In genomic region chr19:802497-802887, GRCh38 we compare ENCODE assay signal across 6 cellular contexts. TPM values are rescaled to one million over a fixed set of nuclear protein-coding genes. Genes with fewer than 3 reads are reported as not detected.
DNase-seq lines count a peak whose midpoint lies in the region; ATAC-seq and TF ChIP-seq lines count a peak whose summit lies in the region.

No MANE protein-coding gene starts in this region.

- peaks cover 17% of the 10 kb centered on the region for H3K4me1 Mint-ChIP-seq in Caco-2 (ENCODE audit: low read depth, unreplicated experiment)
- peaks cover 52% of the 10 kb centered on the region for H3K4me1 Mint-ChIP-seq in activated CD4-positive, alpha-beta memory T cell treated with anti-CD3 and anti-CD28 coated beads, Interleukin-2, amount 10 ng/mL, durations not matched to agents 7 days and 5 days

- BruUV-seq in Caco-2 (replicated peaks; lab: Mats Ljungman, UMichigan) (no TSS peak), PC-3 (replicated peaks; lab: Mats Ljungman, UMichigan) (no TSS peak)

- H3K36me3 ChIP-seq in Caco-2 (ENCODE audit: control insufficient read depth, insufficient read depth, low read length) (peaks cover 19% of the 10 kb centered on the region), mesodermal cell (ENCODE audit: control insufficient read depth, insufficient read depth, low read length) (peaks cover 95% of the 10 kb centered on the region), PC-3 (ENCODE audit: low read depth, low read length) (peaks cover 82% of the 10 kb centered on the region)

- H3K4me3 ChIP-seq in Caco-2 (ENCODE audit: low read depth, low read length) (no peak overlapping the region), mesodermal cell (ENCODE audit: extremely low read depth, insufficient read depth, low read length, poor library complexity, severe bottlenecking) (no peak overlapping the region), PC-3 (ENCODE audit: low read length) (no peak overlapping the region)

- H3K27ac Mint-ChIP-seq in Caco-2 (ENCODE audit: unreplicated experiment), result peak overlapping the region; percentile 61
- H3K27ac Mint-ChIP-seq in activated CD4-positive, alpha-beta memory T cell treated with anti-CD3 and anti-CD28 coated beads, Interleukin-2, amount 10 ng/mL, durations not matched to agents 7 days and 5 days, result peak overlapping the region; percentile 56

- TF ChIP-seq CTCF in Caco-2 (IDR thresholded peaks at IDR 0.05; ENCODE audit: insufficient read depth in 1 of 2, low read depth in 1 of 2, low read length in 1 of 2, severe bottlenecking in 1 of 2, unreplicated experiment in 1 of 2), result no peak
- TF ChIP-seq CTCF in PC-3 (conservative IDR thresholded peaks at IDR 0.05; ENCODE audit: low read depth, low read length), result no peak

- no peak overlapping the region for H2AFZ ChIP-seq in PC-3 (ENCODE audit: low read length)

- H3K79me2 ChIP-seq in PC-3 (ENCODE audit: low read length), result peaks cover 97% of the 10 kb centered on the region

- H3K9me2 ChIP-seq in PC-3 (replicated peaks; ENCODE audit: low read length), result no peaks in the 10 kb centered on the region

- H3K4me1 ChIP-seq in Caco-2 (peaks cover 32% of the 10 kb centered on the region), mesodermal cell (ENCODE audit: control insufficient read depth, insufficient read depth, low read length, poor library complexity, severe bottlenecking) (peaks cover 30% of the 10 kb centered on the region), PC-3 (ENCODE audit: insufficient read depth, low read length) (peaks cover 26% of the 10 kb centered on the region)

- WGBS in mesodermal cell (ENCODE audit: insufficient coverage in 2 of 2), 2 experiments, result 90 to 96% methylated on average over 10 to 11 of the region's 12 CpGs

- DNase-seq in Caco-2 (no peak), PC-3 (no peak), kidney tubule cell (ENCODE audit: low spot score) (no peak), Kasumi-1 (lab: John Stamatoyannopoulos, UW) (no peak)
- DNase-seq in activated CD4-positive, alpha-beta memory T cell treated with anti-CD3 and anti-CD28 coated beads, Interleukin-2, amount 10 ng/mL, durations not matched to agents 7 days and 5 days, result no peak

- H3K27ac ChIP-seq in mesodermal cell (ENCODE audit: low read depth, low read length, severe bottlenecking), result peak overlapping the region; percentile 74
- H3K27ac ChIP-seq in PC-3 (ENCODE audit: low read length), result no peak overlapping the region

- CTCF ChIA-PET in Caco-2 (lab: Charles Lee), result no interaction called here
- CTCF ChIA-PET in activated CD4-positive, alpha-beta memory T cell treated with anti-CD3 and anti-CD28 coated beads, Interleukin-2, amount 10 ng/mL, durations not matched to agents 7 days and 5 days (lab: Charles Lee), result no interaction called here
- CTCF ChIA-PET in PC-3 (lab: Charles Lee), result no interaction called here

- intact Hi-C loops in Caco-2 (cut with micrococcal nuclease; ENCODE audit: unreplicated experiment), result no loop called here
- intact Hi-C loops in PC-3 (cut with micrococcal nuclease), result no loop called here

- peaks cover 97% of the 10 kb centered on the region for H3K36me3 Mint-ChIP-seq in Caco-2 (ENCODE audit: insufficient read depth, unreplicated experiment)
- H3K36me3 Mint-ChIP-seq in activated CD4-positive, alpha-beta memory T cell treated with anti-CD3 and anti-CD28 coated beads, Interleukin-2, amount 10 ng/mL, durations not matched to agents 7 days and 5 days (ENCODE audit: low read depth), result peaks cover 68% of the 10 kb centered on the region

- H3K4me3 Mint-ChIP-seq in Caco-2 (ENCODE audit: unreplicated experiment), result peak overlapping the region; percentile 37
- H3K4me3 Mint-ChIP-seq in activated CD4-positive, alpha-beta memory T cell treated with anti-CD3 and anti-CD28 coated beads, Interleukin-2, amount 10 ng/mL, durations not matched to agents 7 days and 5 days, result peak overlapping the region; percentile 24

- H3K27me3 Mint-ChIP-seq in Caco-2 (ENCODE audit: insufficient read depth, unreplicated experiment), result no peaks in the 10 kb centered on the region
- H3K27me3 Mint-ChIP-seq in activated CD4-positive, alpha-beta memory T cell treated with anti-CD3 and anti-CD28 coated beads, Interleukin-2, amount 10 ng/mL, durations not matched to agents 7 days and 5 days, result no peaks in the 10 kb centered on the region

- H3K9me3 ChIP-seq in Caco-2 (no peaks in the 10 kb centered on the region), mesodermal cell (ENCODE audit: control insufficient read depth, low read length) (no peaks in the 10 kb centered on the region), PC-3 (ENCODE audit: low read length) (no peaks in the 10 kb centered on the region)

- H4K20me1 ChIP-seq in PC-3 (ENCODE audit: low read length), result peaks cover 92% of the 10 kb centered on the region

- H3K27me3 ChIP-seq in Caco-2 (replicated peaks; ENCODE audit: control insufficient read depth, insufficient read depth, low read length) (no peaks in the 10 kb centered on the region), PC-3 (ENCODE audit: low read length) (no peaks in the 10 kb centered on the region)

- H3K9me3 Mint-ChIP-seq in Caco-2 (ENCODE audit: unreplicated experiment), result no peaks in the 10 kb centered on the region
- no peaks in the 10 kb centered on the region for H3K9me3 Mint-ChIP-seq in activated CD4-positive, alpha-beta memory T cell treated with anti-CD3 and anti-CD28 coated beads, Interleukin-2, amount 10 ng/mL, durations not matched to agents 7 days and 5 days

- POLR2A ChIA-PET in Caco-2 (lab: Charles Lee) (no interaction called here), PC-3 (lab: Charles Lee; ENCODE audit: unreplicated experiment) (no interaction called here)
- POLR2A ChIA-PET in activated CD4-positive, alpha-beta memory T cell treated with anti-CD3 and anti-CD28 coated beads, Interleukin-2, amount 10 ng/mL, durations not matched to agents 7 days and 5 days (lab: Charles Lee), result interaction anchor here (1.5 kb wide), 2 partner anchors 13 to 17 kb away, joined by 4 to 5 read pairs; no protein-coding TSS in a partner anchor

- H3K4me2 ChIP-seq in PC-3 (ENCODE audit: low read length), result no peak overlapping the region

- H3K9ac ChIP-seq in PC-3 (ENCODE audit: low read length), result no peak overlapping the region

- no peak for ATAC-seq in PC-3

- H3F3A ChIP-seq in PC-3 (ENCODE audit: low read length, unreplicated experiment), result no peaks in the 10 kb centered on the region

RNA-seq across cellular contexts. Expression of gene PTBP1, which starts 5.2 kb away (rescaled TPM):
- 510 and 522 TPM in 2 replicates for total RNA-seq in Caco-2 (2022)
- 100 to 1,000 TPM; 385 to 406 TPM for total RNA-seq in activated CD4-positive, alpha-beta memory T cell treated with anti-CD3 and anti-CD28 coated beads, Interleukin-2, amount 10 ng/mL, durations not matched to agents 7 days and 5 days
- 293 TPM for polyA plus RNA-seq in mesodermal cell (2013, experiment 1 of 2)
- polyA plus RNA-seq in mesodermal cell (2013, experiment 2 of 2), result 257 TPM
- total RNA-seq in PC-3 (2014; rRNA removed), result 395 and 412 TPM in 2 replicates

RNA-seq across cellular contexts. Expression of gene PLPPR3, which starts 19.3 kb away (rescaled TPM):
- total RNA-seq in Caco-2 (2022), result 5.1 and 7.1 TPM in 2 replicates
- total RNA-seq in activated CD4-positive, alpha-beta memory T cell treated with anti-CD3 and anti-CD28 coated beads, Interleukin-2, amount 10 ng/mL, durations not matched to agents 7 days and 5 days, result not detected
- polyA plus RNA-seq in mesodermal cell (2013, experiment 1 of 2), result 65.4 TPM
- polyA plus RNA-seq in mesodermal cell (2013, experiment 2 of 2), result 47.5 TPM
- not detected in 2 replicates for total RNA-seq in PC-3 (2014; rRNA removed)

RNA-seq across cellular contexts. Expression of gene AZU1, which starts 25.1 kb away (rescaled TPM):
- total RNA-seq in Caco-2 (2022) (not detected in 2 replicates), PC-3 (2014; rRNA removed) (not detected in 2 replicates)
- total RNA-seq in activated CD4-positive, alpha-beta memory T cell treated with anti-CD3 and anti-CD28 coated beads, Interleukin-2, amount 10 ng/mL, durations not matched to agents 7 days and 5 days, result not detected
- polyA plus RNA-seq in mesodermal cell (2013, experiment 1 of 2), result 1.1 TPM
- 1.3 TPM for polyA plus RNA-seq in mesodermal cell (2013, experiment 2 of 2)

RNA-seq across cellular contexts. Expression of gene PRTN3, which starts 38.3 kb away (rescaled TPM):
- total RNA-seq in Caco-2 (2022), result 0.29 TPM in 1 of 2 replicates, not detected in the other
- total RNA-seq in activated CD4-positive, alpha-beta memory T cell treated with anti-CD3 and anti-CD28 coated beads, Interleukin-2, amount 10 ng/mL, durations not matched to agents 7 days and 5 days, result not detected
- not detected for polyA plus RNA-seq in mesodermal cell (2013, experiment 1 of 2)
- polyA plus RNA-seq in mesodermal cell (2013, experiment 2 of 2), result 0.40 TPM
- 0.29 and 0.40 TPM in 2 replicates for total RNA-seq in PC-3 (2014; rRNA removed)

RNA-seq across cellular contexts. Expression of gene ELANE, which starts 49.6 kb away (rescaled TPM):
- total RNA-seq in Caco-2 (2022) (not detected in 2 replicates), PC-3 (2014; rRNA removed) (not detected in 2 replicates)
- total RNA-seq in activated CD4-positive, alpha-beta memory T cell treated with anti-CD3 and anti-CD28 coated beads, Interleukin-2, amount 10 ng/mL, durations not matched to agents 7 days and 5 days, result not detected
- not detected for polyA plus RNA-seq in mesodermal cell (2013, experiment 1 of 2)
- polyA plus RNA-seq in mesodermal cell (2013, experiment 2 of 2), result not detected
